Comparison of ENCODE assay signal across 8 cellular contexts in genomic region chr5:65035212-65036206, GRCh38.
DNase-seq lines count a peak whose midpoint lies in the region; ATAC-seq and TF ChIP-seq lines count a peak whose summit lies in the region.

No MANE protein-coding gene starts in this region.

- no peaks in the 10 kb centered on the region for H3K27me3 Mint-ChIP-seq in nephron progenitor cell (ENCODE audit: low read depth, poor library complexity)
- no peaks in the 10 kb centered on the region for H3K27me3 Mint-ChIP-seq in stimulated activated naive CD8-positive, alpha-beta T cell treated with anti-CD3 and anti-CD28 coated beads, Interleukin-15, Interleukin-2, amounts not matched to agents 100 ng/mL and 50 ng/mL, for 24 hours

- no peak for TF ChIP-seq EP300 in Ishikawa (IDR thresholded peaks at IDR 0.05; ENCODE audit: borderline replicate concordance)

- TF ChIP-seq POLR2A in Raji (IDR thresholded peaks at IDR 0.05; ENCODE audit: insufficient read depth, low read depth, low read length), result 0 out of 2 replicates have a peak, but pooled peaks have one; percentile 33

- H3K27ac Mint-ChIP-seq in nephron progenitor cell, result peak overlapping the region; percentile 96
- H3K27ac Mint-ChIP-seq in stimulated activated naive CD8-positive, alpha-beta T cell treated with anti-CD3 and anti-CD28 coated beads, Interleukin-15, Interleukin-2, amounts not matched to agents 100 ng/mL and 50 ng/mL, for 24 hours, result peak overlapping the region; percentile 92

- TF ChIP-seq RAD21 in Ishikawa (IDR thresholded peaks at IDR 0.05; ENCODE audit: low read depth), result no peak

- ATAC-seq in GM21576 (IDR thresholded peaks at IDR 0.05; ENCODE audit: unreplicated experiment), result peak; percentile 80

- H3K4me1 Mint-ChIP-seq in nephron progenitor cell, result peaks cover 44% of the 10 kb centered on the region
- peaks cover 42% of the 10 kb centered on the region for H3K4me1 Mint-ChIP-seq in stimulated activated naive CD8-positive, alpha-beta T cell treated with anti-CD3 and anti-CD28 coated beads, Interleukin-15, Interleukin-2, amounts not matched to agents 100 ng/mL and 50 ng/mL, for 24 hours (ENCODE audit: low read depth)

- TF ChIP-seq CTCF in nephron progenitor cell (IDR thresholded peaks at IDR 0.05), result no peak

- H3K36me3 Mint-ChIP-seq in nephron progenitor cell (ENCODE audit: low read depth), result no peaks in the 10 kb centered on the region
- no peaks in the 10 kb centered on the region for H3K36me3 Mint-ChIP-seq in stimulated activated naive CD8-positive, alpha-beta T cell treated with anti-CD3 and anti-CD28 coated beads, Interleukin-15, Interleukin-2, amounts not matched to agents 100 ng/mL and 50 ng/mL, for 24 hours (ENCODE audit: low read depth)

- DNase-seq in DMS114 treated with DMSO at 0.1 percent for 48 hours (lab: John Stamatoyannopoulos, UW; ENCODE audit: unreplicated experiment) (peak; percentile 71), fibroblast of the conjunctiva (ENCODE audit: low read depth) (peak; percentile 77), nephron progenitor cell (peak; percentile 96)
- peak; percentile 92 for DNase-seq in activated effector memory CD4-positive, alpha-beta T cell treated with anti-CD3 and anti-CD28 coated beads, Interleukin-2, amount 50 U/mL, for 16 hours

- H3K4me3 Mint-ChIP-seq in nephron progenitor cell, result peak overlapping the region; percentile 85
- H3K4me3 Mint-ChIP-seq in stimulated activated naive CD8-positive, alpha-beta T cell treated with anti-CD3 and anti-CD28 coated beads, Interleukin-15, Interleukin-2, amounts not matched to agents 100 ng/mL and 50 ng/mL, for 24 hours, result peak overlapping the region; percentile 82

- no peaks in the 10 kb centered on the region for H3K9me3 Mint-ChIP-seq in nephron progenitor cell
- H3K9me3 Mint-ChIP-seq in stimulated activated naive CD8-positive, alpha-beta T cell treated with anti-CD3 and anti-CD28 coated beads, Interleukin-15, Interleukin-2, amounts not matched to agents 100 ng/mL and 50 ng/mL, for 24 hours, result no peaks in the 10 kb centered on the region

TF ChIP-seq in Ishikawa, 13 proteins besides CTCF, POLR2A, EP300 and RAD21:
- peak; percentile 63 for TF ChIP-seq MAX (IDR thresholded peaks at IDR 0.05)
- TF ChIP-seq CREB1 (IDR thresholded peaks at IDR 0.05; ENCODE audit: low read depth), result no peak
- peak; percentile 72 for TF ChIP-seq TAF1 (IDR thresholded peaks at IDR 0.05; ENCODE audit: low read depth)
- peak; percentile 69; the same call in 1 of the 2 replicates for TF ChIP-seq ZBTB7A (IDR thresholded peaks at IDR 0.05; ENCODE audit: low read depth)
- no peak for TF ChIP-seq TEAD4 (IDR thresholded peaks at IDR 0.05)
- no peak for TF ChIP-seq EGR1 (IDR thresholded peaks at IDR 0.05)
- no peak for TF ChIP-seq FOXM1 (IDR thresholded peaks at IDR 0.05; ENCODE audit: borderline replicate concordance, low read depth)
- TF ChIP-seq TCF12 (IDR thresholded peaks at IDR 0.05; ENCODE audit: low read depth), result peak; percentile 33; the same call in 1 of the 2 replicates

Comparison
In these comparisons a context has a peak if more than half of its experiments do, and no peak if none do; other contexts are left out.
1. Peak in every context shown above with its lines: DNase-seq and ATAC-seq.